Comparison of ENCODE assay signal across 11 cellular contexts in genomic region chr3:72816843-72817485, GRCh38. TPM values are rescaled to one million over a fixed set of nuclear protein-coding genes. Genes with fewer than 3 reads are reported as not detected.
DNase-seq lines count a peak whose midpoint lies in the region; ATAC-seq and TF ChIP-seq lines count a peak whose summit lies in the region.
"Had no signal": no experiment of that assay in that cellular context is flagged by ENCODE, and none has a peak within 500 bp of the region (broad histone marks: within the 10 kb centered on the region; RNA-seq: fewer than 3 reads in every experiment).

No MANE protein-coding gene starts in this region.

- ATAC-seq in GM18867 (IDR thresholded peaks at IDR 0.05; ENCODE audit: unreplicated experiment): peak; percentile 59
- peak; percentile 48 for ATAC-seq in GM21360 (IDR thresholded peaks at IDR 0.05; ENCODE audit: unreplicated experiment)
- peak; percentile 40 for ATAC-seq in HG03103 (IDR thresholded peaks at IDR 0.05; ENCODE audit: low read depth, unreplicated experiment)
- ATAC-seq in activated CD8-positive, alpha-beta T cell treated with anti-CD3 and anti-CD28 coated beads for 36 hours: peak; percentile 72
- ATAC-seq in left lobe of liver: no peak
- ATAC-seq: gastrocnemius medialis had no signal

- TF ChIP-seq CTCF in activated CD8-positive, alpha-beta T cell treated with anti-CD3 and anti-CD28 coated beads for 36 hours (IDR thresholded peaks at IDR 0.05): no peak

- no peaks in the 10 kb centered on the region for H3K27me3 Mint-ChIP-seq in activated CD8-positive, alpha-beta T cell treated with anti-CD3 and anti-CD28 coated beads for 36 hours
- H3K27me3 Mint-ChIP-seq: naive B cell had no signal

- H3K4me1 Mint-ChIP-seq in activated CD8-positive, alpha-beta T cell treated with anti-CD3 and anti-CD28 coated beads for 36 hours (ENCODE audit: low read depth): peaks cover 23% of the 10 kb centered on the region

- H3K27ac Mint-ChIP-seq in activated CD8-positive, alpha-beta T cell treated with anti-CD3 and anti-CD28 coated beads for 36 hours: no peak overlapping the region

- DNase-seq in activated CD8-positive, alpha-beta T cell treated with anti-CD3 and anti-CD28 coated beads for 36 hours: peak; percentile 65
- DNase-seq in mesenteric fat pad (ENCODE audit: low spot score): no peak
- DNase-seq in left lobe of liver (ENCODE audit: low spot score): no peak
- no peak for DNase-seq in NCI-H2029 (lab: John Stamatoyannopoulos, UW)
- DNase-seq: gastrocnemius medialis; naive B cell; OCI-M1; stimulated activated CD4-positive, alpha-beta T cell treated with anti-CD3 and anti-CD28 coated beads, Interleukin-2, amount 100 ng/mL, for 24 hours had no signal

- POLR2A ChIA-PET in activated CD8-positive, alpha-beta T cell treated with anti-CD3 and anti-CD28 coated beads for 36 hours (lab: Charles Lee): no interaction called here

- no peak overlapping the region for H3K4me3 Mint-ChIP-seq in activated CD8-positive, alpha-beta T cell treated with anti-CD3 and anti-CD28 coated beads for 36 hours
- H3K4me3 Mint-ChIP-seq: naive B cell had no signal

- intact Hi-C loops in activated CD8-positive, alpha-beta T cell treated with anti-CD3 and anti-CD28 coated beads for 36 hours (cut with micrococcal nuclease): no loop called here

- no peaks in the 10 kb centered on the region for H3K9me3 Mint-ChIP-seq in activated CD8-positive, alpha-beta T cell treated with anti-CD3 and anti-CD28 coated beads for 36 hours
- H3K9me3 Mint-ChIP-seq: naive B cell had no signal

- CTCF ChIA-PET in activated CD8-positive, alpha-beta T cell treated with anti-CD3 and anti-CD28 coated beads for 36 hours (lab: Charles Lee): interaction anchor here (0.9 kb wide), 1 partner anchor 151 kb away, joined by 3 read pairs; no protein-coding TSS in a partner anchor

- peaks cover 28% of the 10 kb centered on the region for H3K36me3 Mint-ChIP-seq in activated CD8-positive, alpha-beta T cell treated with anti-CD3 and anti-CD28 coated beads for 36 hours (ENCODE audit: low read depth)

RNA-seq across cellular contexts. Expression of gene SHQ1, which starts 31.3 kb away (rescaled TPM):
- total RNA-seq in activated CD8-positive, alpha-beta T cell treated with anti-CD3 and anti-CD28 coated beads for 36 hours: 10 to 100 TPM; 29.8 to 31.4 TPM
- total RNA-seq in mesenteric fat pad (16.9 TPM), left lobe of liver (8.7 TPM)
